19 cellular contexts compared by ENCODE assay signal in the genomic region with DNA sequence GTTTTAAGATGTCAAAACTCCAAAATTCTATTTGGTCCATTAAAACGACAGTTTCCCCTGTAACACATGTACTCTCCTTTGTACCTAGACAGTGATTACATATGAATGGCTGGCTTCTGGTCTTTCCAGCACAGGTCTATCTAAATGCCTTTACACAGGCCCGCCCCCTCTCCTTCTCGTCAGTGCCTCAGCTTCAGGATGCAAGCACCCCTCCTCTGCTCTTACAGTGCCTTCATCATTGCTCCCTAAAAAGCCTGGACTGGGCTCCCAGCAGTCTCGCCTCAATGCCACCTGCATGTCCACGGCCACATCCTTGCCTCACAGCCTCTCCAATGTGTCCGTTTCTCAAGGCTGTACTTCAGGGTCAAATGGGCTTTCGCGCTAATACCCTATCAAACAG.
"Had no signal": no experiment of that assay in that cellular context is flagged by ENCODE, and none has a peak within 500 bp of the region (broad histone marks: within the 10 kb centered on the region; RNA-seq: fewer than 3 reads in every experiment).

No MANE protein-coding gene starts in this region.

- H3K4me1 ChIP-seq: testis had no signal

- ATAC-seq: activated CD4-positive, CD25-positive, alpha-beta regulatory T cell treated with anti-CD3 and anti-CD28 coated beads, Interleukin-2, amount 50 U/mL, for 24 hours; activated CD8-positive, alpha-beta memory T cell treated with anti-CD3 and anti-CD28 coated beads, Interleukin-2, amount 10 ng/mL, durations not matched to agents 7 days and 5 days; activated CD8-positive, alpha-beta T cell treated with anti-CD3 and anti-CD28 coated beads for 36 hours; gastroesophageal sphincter; heart left ventricle; left cardiac atrium; naive thymus-derived CD4-positive, alpha-beta T cell had no signal

- H3K27me3 ChIP-seq: gastroesophageal sphincter, heart left ventricle, sigmoid colon, testis had no signal

- H3K4me3 ChIP-seq: gastroesophageal sphincter, heart left ventricle, lung, sigmoid colon, testis had no signal

- H3K27ac ChIP-seq: epithelial cell of prostate, gastroesophageal sphincter, heart left ventricle, sigmoid colon, testis had no signal

- DNase-seq: activated CD4-positive, alpha-beta T cell treated with anti-CD3 and anti-CD28 coated beads, Interleukin-2, amount 10 ng/mL, durations not matched to agents 24 days and 14 days; activated CD8-positive, alpha-beta memory T cell treated with anti-CD3 and anti-CD28 coated beads, Interleukin-2, amount 10 ng/mL, durations not matched to agents 7 days and 5 days; activated CD8-positive, alpha-beta T cell treated with anti-CD3 and anti-CD28 coated beads for 36 hours; activated naive CD4-positive, alpha-beta T cell treated with Interleukin-2 at 50 U/mL for 16 hours; activated naive CD8-positive, alpha-beta T cell treated with anti-CD3 and anti-CD28 coated beads for 36 hours; amniotic stem cell; cerebellar nuclear complex; heart left ventricle; left cardiac atrium; naive thymus-derived CD4-positive, alpha-beta T cell; SIG-M5; SK-N-SH; stimulated activated CD4-positive, alpha-beta T cell treated with anti-CD3 and anti-CD28 coated beads, Interleukin-4, amount 100 ng/mL, for 1 hour; testis had no signal

- H3K36me3 ChIP-seq: sigmoid colon had no signal

- H3K9me3 ChIP-seq: gastroesophageal sphincter, heart left ventricle, sigmoid colon, SK-N-SH, testis had no signal
